8 cellular contexts compared by ENCODE assay signal in genomic region chr18:13159579-13159978, GRCh38. TPM values are rescaled to one million over a fixed set of nuclear protein-coding genes. Genes with fewer than 3 reads are reported as not detected.
DNase-seq lines count a peak whose midpoint lies in the region; ATAC-seq and TF ChIP-seq lines count a peak whose summit lies in the region.

No MANE protein-coding gene starts in this region.

- no peak overlapping the region for H3K4me2 ChIP-seq in MM.1S (ENCODE audit: low read depth, low read length)

- no peaks in the 10 kb centered on the region for H3K9me3 ChIP-seq in MM.1S (replicated peaks; ENCODE audit: insufficient read depth, low read length)

- no peaks in the 10 kb centered on the region for H3K9me2 ChIP-seq in MM.1S (replicated peaks; ENCODE audit: insufficient read depth, low read length)

- H3K79me2 ChIP-seq in MM.1S (ENCODE audit: low read length), result no peaks in the 10 kb centered on the region

- no peaks in the 10 kb centered on the region for H3K4me1 ChIP-seq in MM.1S (ENCODE audit: low read length)

- no peak overlapping the region for H3K4me3 ChIP-seq in MM.1S (ENCODE audit: low read length)

- H3K36me3 Mint-ChIP-seq in activated T-cell treated with anti-CD3 and anti-CD28 coated beads, Interleukin-2, amount 50 U/mL, for 72 hours (ENCODE audit: insufficient read depth in 2 of 2), result peaks cover 22 to 25% of the 10 kb centered on the region in 2 donors
- H3K36me3 Mint-ChIP-seq in naive thymus-derived CD8-positive, alpha-beta T cell, result peaks cover 0 to 30% (median 26%) of the 10 kb centered on the region in 3 donors

- H3F3A ChIP-seq in MM.1S (ENCODE audit: insufficient read depth, low read length), result no peaks in the 10 kb centered on the region

- no peak overlapping the region for H3K27ac ChIP-seq in MM.1S (ENCODE audit: low read length)

- H2AFZ ChIP-seq in MM.1S (ENCODE audit: low read length), result no peak overlapping the region

- no peaks in the 10 kb centered on the region for H4K20me1 ChIP-seq in MM.1S (ENCODE audit: insufficient read depth, low read length)

- H3K9me3 Mint-ChIP-seq in activated T-cell treated with anti-CD3 and anti-CD28 coated beads, Interleukin-2, amount 50 U/mL, for 72 hours, result peaks cover 10 to 20% of the 10 kb centered on the region in 2 donors
- H3K9me3 Mint-ChIP-seq in naive thymus-derived CD8-positive, alpha-beta T cell, result peaks cover 7 to 50% (median 32%) of the 10 kb centered on the region in 9 donors

- no peaks in the 10 kb centered on the region for H3K4me1 Mint-ChIP-seq in activated T-cell treated with anti-CD3 and anti-CD28 coated beads, Interleukin-2, amount 50 U/mL, for 72 hours (ENCODE audit: low read depth)
- peaks cover 2 to 7% (median 2%) of the 10 kb centered on the region in 4 donors for H3K4me1 Mint-ChIP-seq in naive thymus-derived CD8-positive, alpha-beta T cell

- no peaks in the 10 kb centered on the region for H3K36me3 ChIP-seq in MM.1S (replicated peaks; ENCODE audit: insufficient read depth, low read length)

- no peak overlapping the region for H3K9ac ChIP-seq in MM.1S (ENCODE audit: low read length)

- no peaks in the 10 kb centered on the region for H3K27me3 Mint-ChIP-seq in activated T-cell treated with anti-CD3 and anti-CD28 coated beads, Interleukin-2, amount 50 U/mL, for 72 hours (ENCODE audit: low read depth)
- H3K27me3 Mint-ChIP-seq in naive thymus-derived CD8-positive, alpha-beta T cell, result no peaks in the 10 kb centered on the region

- POLR2A ChIA-PET in naive thymus-derived CD8-positive, alpha-beta T cell (lab: Charles Lee), result interaction anchor here (0.8 to 2.2 kb wide), 2 partner anchors 22 to 154 kb away, joined by 3 to 10 read pairs; no protein-coding TSS in a partner anchor

- H3K4me3 Mint-ChIP-seq in activated T-cell treated with anti-CD3 and anti-CD28 coated beads, Interleukin-2, amount 50 U/mL, for 72 hours, result peak overlapping the region in 1 of 2 donors; percentile 5
- H3K4me3 Mint-ChIP-seq in naive thymus-derived CD8-positive, alpha-beta T cell, result peak overlapping the region in 4 of 10 donors; percentile 5 to 45 (median 28)

- peak; percentile 35 to 40 for ATAC-seq in activated T-cell treated with anti-CD3 and anti-CD28 coated beads, Interleukin-2, amount 50 U/mL, for 72 hours (replicated peaks in 1 of 2)
- ATAC-seq in esophagus mucosa (peak; percentile 58), HG02759 (IDR thresholded peaks at IDR 0.05; ENCODE audit: unreplicated experiment) (no peak), GM18868 (IDR thresholded peaks at IDR 0.05; ENCODE audit: unreplicated experiment) (no peak)
- ATAC-seq in naive thymus-derived CD8-positive, alpha-beta T cell, result peak; percentile 41 to 44

- H3K27me3 ChIP-seq in MM.1S (replicated peaks; ENCODE audit: insufficient read depth, low read length), result no peaks in the 10 kb centered on the region

- TF ChIP-seq CTCF in MM.1S (IDR thresholded peaks at IDR 0.05; ENCODE audit: low read length), result peak; percentile 81

- H3K27ac Mint-ChIP-seq in activated T-cell treated with anti-CD3 and anti-CD28 coated beads, Interleukin-2, amount 50 U/mL, for 72 hours, result no peak overlapping the region
- peak overlapping the region in 1 of 10 donors; percentile 17 for H3K27ac Mint-ChIP-seq in naive thymus-derived CD8-positive, alpha-beta T cell

- peak; percentile 28 to 51 for DNase-seq in activated T-cell treated with anti-CD3 and anti-CD28 coated beads, Interleukin-2, amount 50 U/mL, for 72 hours
- no peak for DNase-seq in activated T-cell treated with anti-CD3 and anti-CD28 coated beads, Interleukin-2, amount 50 U/mL, for 48 hours
- DNase-seq in MM.1S, result peak; percentile 75
- DNase-seq in SK-N-DZ (ENCODE audit: low spot score), result peak; percentile 79
- DNase-seq in naive thymus-derived CD8-positive, alpha-beta T cell, result peak in 8 of 10 donors; percentile 33 to 71 (median 59)

RNA-seq across cellular contexts. Expression of gene LDLRAD4, which starts 59.0 kb away (rescaled TPM):
- 10 to 100 TPM; 46.0 to 47.2 TPM for total RNA-seq in activated T-cell treated with anti-CD3 and anti-CD28 coated beads, Interleukin-2, amount 50 U/mL, for 72 hours
- polyA plus RNA-seq in SK-N-DZ (2014; cell fraction: cytosol; rRNA removed), result 4.4 and 6.2 TPM in 2 replicates
- 4.9 and 6.1 TPM in 2 replicates for polyA plus RNA-seq in SK-N-DZ (2014; cell fraction: nucleus; rRNA removed)
- total RNA-seq in esophagus mucosa, result 3.0 TPM
- total RNA-seq in naive thymus-derived CD8-positive, alpha-beta T cell, result 10 to 100 TPM; 52.9 to 56.8 TPM
- polyA plus RNA-seq in naive thymus-derived CD8-positive, alpha-beta T cell, result 10 to 100 TPM; 11.4 to 17.6 (median 11.4) TPM

Comparison
In these comparisons a context has a peak if more than half of its experiments do, and no peak if none do; other contexts are left out.
1. DNase-seq: peak in activated T-cell treated with anti-CD3 and anti-CD28 coated beads, Interleukin-2, amount 50 U/mL, for 72 hours (2 of 2), MM.1S (single experiment), SK-N-DZ (single experiment) and naive thymus-derived CD8-positive, alpha-beta T cell (8 of 10); none in activated T-cell treated with anti-CD3 and anti-CD28 coated beads, Interleukin-2, amount 50 U/mL, for 48 hours (0 of 2).
2. ATAC-seq: peak in activated T-cell treated with anti-CD3 and anti-CD28 coated beads, Interleukin-2, amount 50 U/mL, for 72 hours (2 of 2), esophagus mucosa (single experiment) and naive thymus-derived CD8-positive, alpha-beta T cell (2 of 2); none in HG02759 (single experiment) and GM18868 (single experiment).
3. RNA of gene LDLRAD4, which starts 59.0 kb away (total RNA-seq): 52.9 to 56.8 TPM in naive thymus-derived CD8-positive, alpha-beta T cell and 46.0 to 47.2 TPM in activated T-cell treated with anti-CD3 and anti-CD28 coated beads, Interleukin-2, amount 50 U/mL, for 72 hours; 3.0 TPM in esophagus mucosa (single experiment); every median in the first group is over 10 times any median in the second.